ENCODE assay signal across 13 cellular contexts in genomic region chr6:170148709-170149470, GRCh38.
A peak's percentile ranks its signal among the peaks of the same experiment; 100 is the strongest.
DNase-seq lines count a peak whose midpoint lies in the region; ATAC-seq lines count a peak whose summit lies in the region.
"Had no signal": no experiment of that assay in that cellular context is flagged by ENCODE, and none has a peak within 500 bp of the region (broad histone marks: within the 10 kb centered on the region; RNA-seq: fewer than 3 reads in every experiment).

No MANE protein-coding gene starts in this region.

- peak overlapping the region; percentile 90 to 96 (median 96) for H3K27ac Mint-ChIP-seq in immature natural killer cell

- peaks cover 77 to 86% of the 10 kb centered on the region in 2 donors for H3K4me1 Mint-ChIP-seq in immature natural killer cell

- in situ Hi-C loops in GM23248 (cut with MboI), result no loop called here

- intact Hi-C loops in Right ventricle myocardium inferior (cut with DNase I), result no loop called here
- intact Hi-C loops in Right ventricle myocardium superior (cut with DNase I), result no loop called here

- no peak overlapping the region for H3K4me3 ChIP-seq in GM23248
- H3K4me3 ChIP-seq: tibial nerve had no signal

- ATAC-seq in Right ventricle myocardium inferior (no peak), Right ventricle myocardium superior (ENCODE audit: poor library complexity) (no peak)
- ATAC-seq: left lobe of liver had no signal

- no peak overlapping the region for H3K4me2 ChIP-seq in GM23248 (ENCODE audit: unreplicated experiment)

- no peak overlapping the region for H3K27ac ChIP-seq in GM23248
- H3K27ac ChIP-seq: 22Rv1, C4-2B, tibial nerve had no signal

- no peak overlapping the region for H3K9ac ChIP-seq in GM23248

- peaks cover 0 to 14% (median 4%) of the 10 kb centered on the region in 6 donors for H3K9me3 Mint-ChIP-seq in immature natural killer cell

- no peak overlapping the region for H2AFZ ChIP-seq in GM23248

- peak; percentile 14 for DNase-seq in DMS79 treated with DMSO at 0.1 percent for 48 hours (lab: John Stamatoyannopoulos, UW)
- no peak for DNase-seq in DMS79 (lab: John Stamatoyannopoulos, UW)
- peak; percentile 53 for DNase-seq in Right ventricle myocardium inferior (ENCODE audit: missing footprints)
- DNase-seq in Right ventricle myocardium superior, result no peak
- peak in 1 of 3 donors; percentile 8 for DNase-seq in immature natural killer cell
- DNase-seq in SKM-1 (lab: John Stamatoyannopoulos, UW; ENCODE audit: unreplicated experiment), result no peak
- no peak for DNase-seq in activated effector memory CD4-positive, alpha-beta T cell treated with anti-CD3 and anti-CD28 coated beads, Interleukin-2, amount 50 U/mL, for 16 hours
- no peak for DNase-seq in GM23248
- DNase-seq: cortex of kidney had no signal

- H3K4me1 ChIP-seq in GM23248 (ENCODE audit: insufficient read depth), result no peaks in the 10 kb centered on the region

- peaks cover 17 to 42% (median 30%) of the 10 kb centered on the region in 3 donors for H3K27me3 Mint-ChIP-seq in immature natural killer cell (ENCODE audit: low read depth in 3 of 3)

- H3F3A ChIP-seq in GM23248 (ENCODE audit: insufficient read depth), result no peaks in the 10 kb centered on the region

- H3K36me3 Mint-ChIP-seq in immature natural killer cell, result peaks cover 6 to 10% (median 7%) of the 10 kb centered on the region in 3 donors

- no peaks in the 10 kb centered on the region for H3K36me3 ChIP-seq in GM23248 (ENCODE audit: low read depth)
- H3K36me3 ChIP-seq: tibial nerve had no signal

- peak overlapping the region; percentile 82 to 87 (median 86) for H3K4me3 Mint-ChIP-seq in immature natural killer cell

- no peaks in the 10 kb centered on the region for H3K9me2 ChIP-seq in GM23248 (ENCODE audit: insufficient read depth)

- H3K9me3 ChIP-seq in GM23248 (ENCODE audit: low read depth), result no peaks in the 10 kb centered on the region

- H3K27me3 ChIP-seq in GM23248 (replicated peaks; ENCODE audit: insufficient read depth), result peaks cover 12% of the 10 kb centered on the region; the same call in 1 of the 2 replicates

- no peaks in the 10 kb centered on the region for H3K79me2 ChIP-seq in GM23248 (ENCODE audit: insufficient read depth)

- 65 to 74% methylated on average over 14 to 15 of the region's 17 CpGs for whole genome bisulfite sequencing in GM23248 (ENCODE audit: low coverage in 1 of 2, low lambda C conversion rate in 2 of 2, missing lambda C conversion rate in 2 of 2), 2 experiments

- no peaks in the 10 kb centered on the region for H4K20me1 ChIP-seq in GM23248 (ENCODE audit: insufficient read depth)

Comparison
In these comparisons a context has a peak if more than half of its experiments do, and no peak if none do; other contexts are left out.
1. DNase-seq: peak in DMS79 treated with DMSO at 0.1 percent for 48 hours (single experiment) and Right ventricle myocardium inferior (single experiment); none in DMS79 (single experiment), Right ventricle myocardium superior (single experiment), SKM-1 (single experiment), activated effector memory CD4-positive, alpha-beta T cell treated with anti-CD3 and anti-CD28 coated beads, Interleukin-2, amount 50 U/mL, for 16 hours (single experiment) and GM23248 (single experiment).